20 cellular contexts compared by ENCODE assay signal in the genomic region with DNA sequence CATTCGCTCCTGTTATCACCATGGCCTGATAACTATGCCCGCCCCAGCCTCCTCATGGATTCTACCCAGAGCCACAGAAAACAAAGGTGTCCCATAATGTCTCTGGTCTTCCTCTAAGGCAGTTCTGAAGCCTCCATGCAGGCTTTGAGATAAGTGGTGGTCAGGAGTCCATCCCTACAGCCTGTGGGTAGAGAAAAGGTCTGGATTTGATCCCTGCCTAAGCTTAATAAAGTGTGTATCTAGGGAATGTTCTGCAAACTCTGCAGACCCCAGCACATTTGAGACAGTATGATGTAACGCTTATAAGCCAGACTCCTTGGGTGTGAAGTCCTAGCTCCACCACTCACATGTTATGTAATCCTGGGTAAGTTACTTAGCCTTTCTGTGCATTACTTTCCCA.
DNase-seq lines count a peak whose midpoint lies in the region; ATAC-seq, FAIRE-seq and TF ChIP-seq lines count a peak whose summit lies in the region.
"Had no signal": no experiment of that assay in that cellular context is flagged by ENCODE, and none has a peak within 500 bp of the region (broad histone marks: within the 10 kb centered on the region; RNA-seq: fewer than 3 reads in every experiment).

No MANE protein-coding gene starts in this region.

- H3K9ac ChIP-seq in astrocyte (ENCODE audit: low read length), result no peak overlapping the region
- H3K9ac ChIP-seq: GM23248 had no signal

- 48 to 77% (median 68%) methylated on average over 3 of the region's 3 CpGs for WGBS in small intestine, 3 donors

- ATAC-seq in RWPE2 (ENCODE audit: low read depth), result no peak
- ATAC-seq: CD8-positive, alpha-beta T cell; GM12878 had no signal

- H3K4me3 Mint-ChIP-seq in astrocyte (ENCODE audit: unreplicated experiment), result no peak overlapping the region
- H3K4me3 Mint-ChIP-seq in activated CD4-positive, alpha-beta T cell treated with anti-CD3 and anti-CD28 coated beads, Interleukin-2, amount 10 ng/mL, durations not matched to agents 24 days and 14 days, result no peak overlapping the region
- H3K4me3 Mint-ChIP-seq: CD8-positive, alpha-beta T cell had no signal

- H3K27me3 Mint-ChIP-seq in astrocyte (ENCODE audit: low read depth, unreplicated experiment), result no peaks in the 10 kb centered on the region
- no peaks in the 10 kb centered on the region for H3K27me3 Mint-ChIP-seq in activated CD4-positive, alpha-beta T cell treated with anti-CD3 and anti-CD28 coated beads, Interleukin-2, amount 10 ng/mL, durations not matched to agents 24 days and 14 days

- peaks cover 4% of the 10 kb centered on the region for H3K36me3 Mint-ChIP-seq in astrocyte (ENCODE audit: low read depth, unreplicated experiment)
- H3K36me3 Mint-ChIP-seq in activated CD4-positive, alpha-beta T cell treated with anti-CD3 and anti-CD28 coated beads, Interleukin-2, amount 10 ng/mL, durations not matched to agents 24 days and 14 days (ENCODE audit: low read depth), result peaks cover 16% of the 10 kb centered on the region

- H4K20me1 ChIP-seq in astrocyte (ENCODE audit: insufficient read depth, low read length), result no peaks in the 10 kb centered on the region

- H3K9me3 ChIP-seq in RWPE2 (ENCODE audit: severe bottlenecking), result no peaks in the 10 kb centered on the region
- H3K9me3 ChIP-seq in astrocyte (ENCODE audit: insufficient read depth, low read depth, low read length), result no peaks in the 10 kb centered on the region
- H3K9me3 ChIP-seq in small intestine (ENCODE audit: control insufficient read depth, low read depth), result no peaks in the 10 kb centered on the region
- H3K9me3 ChIP-seq: Caco-2 had no signal

- FAIRE-seq in astrocyte (lab: Jason Lieb, UNC) (no peak), small intestine (lab: Jason Lieb, UNC) (no peak)
- FAIRE-seq: GM12878, GM19239, H1 had no signal

- no peaks in the 10 kb centered on the region for H3K9me3 Mint-ChIP-seq in astrocyte (ENCODE audit: unreplicated experiment)
- peaks cover 3% of the 10 kb centered on the region for H3K9me3 Mint-ChIP-seq in activated CD4-positive, alpha-beta T cell treated with anti-CD3 and anti-CD28 coated beads, Interleukin-2, amount 10 ng/mL, durations not matched to agents 24 days and 14 days
- H3K9me3 Mint-ChIP-seq: CD8-positive, alpha-beta T cell had no signal

- no peak overlapping the region for H3K4me2 ChIP-seq in astrocyte (ENCODE audit: low read length)

- no peak overlapping the region for H2AFZ ChIP-seq in astrocyte (ENCODE audit: low read depth, low read length)
- H2AFZ ChIP-seq: GM23248 had no signal

- H3K4me3 ChIP-seq in RWPE2 (ENCODE audit: severe bottlenecking) (no peak overlapping the region), astrocyte (ENCODE audit: insufficient read depth, low read depth, low read length) (no peak overlapping the region), small intestine (ENCODE audit: low read depth in 1 of 2, low read length in 2 of 2) (no peak overlapping the region)
- H3K4me3 ChIP-seq: GM12878, GM23248 had no signal

- intact Hi-C loops in activated CD4-positive, alpha-beta T cell treated with anti-CD3 and anti-CD28 coated beads, Interleukin-2, amount 10 ng/mL, durations not matched to agents 24 days and 14 days (cut with micrococcal nuclease), result loop anchor here (5.0 to 10.0 kb wide), 7 partner anchors 93 to 995 kb away; a partner anchor contains a TSS

- peaks cover 42% of the 10 kb centered on the region for H3K4me1 Mint-ChIP-seq in astrocyte (ENCODE audit: low read depth, unreplicated experiment)
- peaks cover 33% of the 10 kb centered on the region for H3K4me1 Mint-ChIP-seq in activated CD4-positive, alpha-beta T cell treated with anti-CD3 and anti-CD28 coated beads, Interleukin-2, amount 10 ng/mL, durations not matched to agents 24 days and 14 days

- peaks cover 22% of the 10 kb centered on the region for H3K4me1 ChIP-seq in RWPE2 (ENCODE audit: insufficient read depth, poor library complexity, severe bottlenecking)
- peaks cover 32% of the 10 kb centered on the region for H3K4me1 ChIP-seq in astrocyte (ENCODE audit: insufficient read depth, low read length)
- H3K4me1 ChIP-seq in small intestine (ENCODE audit: control insufficient read depth in 2 of 2, insufficient read depth in 1 of 2, low read depth in 1 of 2, low read length in 1 of 2), result peaks cover 0 to 3% of the 10 kb centered on the region in 2 donors

- peaks cover 2% of the 10 kb centered on the region for H3K79me2 ChIP-seq in astrocyte (ENCODE audit: insufficient read depth, low read length)

- H3K27ac Mint-ChIP-seq in astrocyte (ENCODE audit: unreplicated experiment), result peak overlapping the region; percentile 98
- H3K27ac Mint-ChIP-seq in activated CD4-positive, alpha-beta T cell treated with anti-CD3 and anti-CD28 coated beads, Interleukin-2, amount 10 ng/mL, durations not matched to agents 24 days and 14 days, result no peak overlapping the region
- H3K27ac Mint-ChIP-seq: CD8-positive, alpha-beta T cell had no signal

- peak overlapping the region; percentile 99 for H3K27ac ChIP-seq in RWPE2 (ENCODE audit: poor library complexity, severe bottlenecking)
- H3K27ac ChIP-seq in astrocyte (ENCODE audit: low read depth, low read length), result no peak overlapping the region
- H3K27ac ChIP-seq in small intestine (ENCODE audit: low read depth in 1 of 2, low read length in 1 of 2), result no peak overlapping the region

- no peaks in the 10 kb centered on the region for H3K36me3 ChIP-seq in RWPE2 (ENCODE audit: low read depth)
- no peaks in the 10 kb centered on the region for H3K36me3 ChIP-seq in astrocyte (ENCODE audit: insufficient read depth, low read length)
- H3K36me3 ChIP-seq in small intestine (ENCODE audit: control insufficient read depth in 2 of 2, insufficient read depth in 2 of 2, low read length in 2 of 2), result no peaks in the 10 kb centered on the region

- DNase-seq in ELF-1 (ENCODE audit: low read depth, low spot score) (peak; percentile 32), RWPE2 (ENCODE audit: low spot score) (no peak), astrocyte (ENCODE audit: low read depth) (no peak), small intestine (peak; percentile 21), NCI-H446 (lab: John Stamatoyannopoulos, UW) (no peak), NCI-H2107 (lab: John Stamatoyannopoulos, UW) (no peak)
- no peak for DNase-seq in activated CD4-positive, alpha-beta T cell treated with anti-CD3 and anti-CD28 coated beads, Interleukin-2, amount 10 ng/mL, durations not matched to agents 24 days and 14 days
- DNase-seq in activated naive CD4-positive, alpha-beta T cell treated with anti-CD3 and anti-CD28 coated beads, Interleukin-2, amount 50 U/mL, for 16 hours, result no peak
- DNase-seq: C1 segment of cervical spinal cord; Caco-2; CD8-positive, alpha-beta T cell; DMS153; DND-41; GDM1; GM23248; H7; HCEC 1CT had no signal

- TF ChIP-seq CTCF in RWPE2 (IDR thresholded peaks at IDR 0.05; ENCODE audit: poor library complexity, severe bottlenecking) (no peak), astrocyte (IDR thresholded peaks at IDR 0.05; ENCODE audit: insufficient read depth, low read depth, low read length) (no peak)

- H3K27me3 ChIP-seq in RWPE2 (ENCODE audit: insufficient read depth, poor library complexity, severe bottlenecking) (no peaks in the 10 kb centered on the region), astrocyte (ENCODE audit: insufficient read depth, low read length) (no peaks in the 10 kb centered on the region), small intestine (ENCODE audit: control insufficient read depth in 2 of 2, insufficient read depth in 2 of 2, low read length in 2 of 2) (no peaks in the 10 kb centered on the region)

Comparison
In these comparisons a context has a peak if more than half of its experiments do, and no peak if none do; other contexts are left out.
1. DNase-seq: peak in ELF-1 (single experiment) and small intestine (single experiment); none in RWPE2 (single experiment), astrocyte (single experiment), activated CD4-positive, alpha-beta T cell treated with anti-CD3 and anti-CD28 coated beads, Interleukin-2, amount 10 ng/mL, durations not matched to agents 24 days and 14 days (single experiment), NCI-H446 (0 of 2), activated naive CD4-positive, alpha-beta T cell treated with anti-CD3 and anti-CD28 coated beads, Interleukin-2, amount 50 U/mL, for 16 hours (single experiment) and NCI-H2107 (single experiment).